Comparison of ENCODE assay signal across 13 cellular contexts in genomic region chr3:71978150-71978721, GRCh38.
DNase-seq lines count a peak whose midpoint lies in the region; ATAC-seq, FAIRE-seq and TF ChIP-seq lines count a peak whose summit lies in the region.
"Had no signal": no experiment of that assay in that cellular context is flagged by ENCODE, and none has a peak within 500 bp of the region (broad histone marks: within the 10 kb centered on the region; RNA-seq: fewer than 3 reads in every experiment).

No MANE protein-coding gene starts in this region.

- peak overlapping the region; percentile 28; the same call in 1 of the 2 replicates for H2AFZ ChIP-seq in GM12878 (ENCODE audit: control insufficient read depth, low read depth, low read length)

- peaks cover 39% of the 10 kb centered on the region for H3K4me1 ChIP-seq in GM12878 (ENCODE audit: control insufficient read depth, insufficient read depth, low read length)
- peaks cover 0 to 5% (median 0%) of the 10 kb centered on the region in 6 donors for H3K4me1 ChIP-seq in spleen
- H3K4me1 ChIP-seq: tibial artery had no signal

- peak; percentile 52 to 59; a peak in 2 of 4 replicates for TF ChIP-seq EP300 in GM12878 (IDR thresholded peaks at IDR 0.05; ENCODE audit: borderline replicate concordance in 1 of 2, control insufficient read depth in 1 of 2, low read depth in 2 of 2, low read length in 2 of 2)

- H3K9me3 Mint-ChIP-seq in MCF 10A (ENCODE audit: unreplicated experiment) = no peaks in the 10 kb centered on the region

- CTCF ChIA-PET in GM12878 (lab: Yijun Ruan, JAX) (interaction anchor here (0.7 to 3.0 kb wide), 11 partner anchors 9 to 843 kb away, joined by 3 to 9 read pairs (median 5); no protein-coding TSS in a partner anchor), MCF 10A (lab: Yijun Ruan, JAX) (interaction anchor here (0.6 to 1.6 kb wide), 6 partner anchors 13 to 844 kb away, joined by 3 to 7 read pairs (median 4); no protein-coding TSS in a partner anchor)

- peaks cover 2% of the 10 kb centered on the region; the same call in 2 of the 3 replicates for H3K9me3 ChIP-seq in GM12878 (replicated peaks; ENCODE audit: control insufficient read depth, insufficient read depth, low read length)
- no peaks in the 10 kb centered on the region for H3K9me3 ChIP-seq in spleen

- no peak overlapping the region for H3K4me3 Mint-ChIP-seq in MCF 10A (ENCODE audit: unreplicated experiment)
- H3K4me3 Mint-ChIP-seq: immature natural killer cell had no signal

- SMC1A ChIA-PET in GM12878 (lab: Charles Lee; ENCODE audit: uncharacterized antibody, unreplicated experiment) = interaction anchor here (0.6 to 7.5 kb wide), 25 partner anchors 8 to 852 kb away, joined by 3 to 58 read pairs (median 4); no protein-coding TSS in a partner anchor

- TF ChIP-seq CTCF in GM20000 (IDR thresholded peaks at IDR 0.05; ENCODE audit: extremely low read depth, missing control alignments) = no peak
- no peak for TF ChIP-seq CTCF in GM12878 (IDR thresholded peaks at IDR 0.05 in 2 of 3, conservative IDR thresholded peaks at IDR 0.05 in 1 of 3; ENCODE audit: control insufficient read depth in 2 of 3, extremely low read depth in 1 of 3, insufficient read depth in 1 of 3, low read depth in 3 of 3, low read length in 3 of 3)
- TF ChIP-seq CTCF in MCF 10A (IDR thresholded peaks at IDR 0.05; ENCODE audit: unreplicated experiment) = no peak
- no peak for TF ChIP-seq CTCF in spleen (IDR thresholded peaks at IDR 0.05 in 8 of 11, conservative IDR thresholded peaks at IDR 0.05 in 3 of 11)

- H3K9ac ChIP-seq in GM12878 (ENCODE audit: control insufficient read depth, insufficient read depth, low read length) = peak overlapping the region; percentile 44; the same call in 1 of the 2 replicates

- peak overlapping the region; percentile 78 for H3K27ac ChIP-seq in GM12878 (ENCODE audit: control insufficient read depth, insufficient read depth)
- H3K27ac ChIP-seq in spleen = peak overlapping the region in 1 of 8 donors; percentile 0
- H3K27ac ChIP-seq: tibial artery had no signal

- no TSS peak for BruUV-seq in GM12878 (replicated peaks; lab: Mats Ljungman, UMichigan)
- BruUV-seq in MCF 10A (replicated peaks; lab: Mats Ljungman, UMichigan) = no TSS peak

- 0% methylated on average over 7 of the region's 7 CpGs for WGBS in GM12878 (ENCODE audit: insufficient coverage, insufficient replicate concordance, low lambda C conversion rate, missing lambda C conversion rate)
- WGBS in spleen, 5 donors = 65 to 76% (median 72%) methylated on average over 7 of the region's 7 CpGs

- peak overlapping the region; percentile 40; the same call in 1 of the 2 replicates for H3K4me3 ChIP-seq in GM12878
- H3K4me3 ChIP-seq in spleen = no peak overlapping the region
- H3K4me3 ChIP-seq: tibial artery had no signal

- intact Hi-C loops in GM12878 (cut with micrococcal nuclease; ENCODE audit: unreplicated experiment) = loop anchor here (2.0 kb wide), 1 partner anchor 123 kb away; no protein-coding TSS in a partner anchor
- intact Hi-C loops in MCF 10A (cut with micrococcal nuclease) = loop anchor here (5.0 kb wide), 1 partner anchor 844 kb away; no protein-coding TSS in a partner anchor
- intact Hi-C loops in spleen (cut with DNase I; ENCODE audit: low total_unique reads) = no loop called here

- POLR2A ChIA-PET in GM12878 (lab: Charles Lee) (interaction anchor here (0.6 to 2.6 kb wide), 5 partner anchors 11 to 785 kb away, joined by 3 to 10 read pairs (median 4); no protein-coding TSS in a partner anchor), MCF 10A (lab: Yijun Ruan, JAX) (interaction anchor here (0.6 kb wide), 1 partner anchor 838 kb away, joined by 3 read pairs; no protein-coding TSS in a partner anchor)

- peaks cover 2% of the 10 kb centered on the region for H3K79me2 ChIP-seq in GM12878 (ENCODE audit: control insufficient read depth, insufficient read depth, low read length)

- FAIRE-seq in GM12878 (lab: Jason Lieb, UNC) = peak; percentile 80
- FAIRE-seq: A204.1 had no signal

- in situ Hi-C loops in GM12878 (cut with MboI) = no loop called here

- DNase-seq in NCI-H82 (lab: John Stamatoyannopoulos, UW) (peak; percentile 20), NCI-H82 treated with DMSO at 0.1 percent for 48 hours (lab: John Stamatoyannopoulos, UW; ENCODE audit: unreplicated experiment) (no peak), GM20000 (ENCODE audit: low spot score) (peak; percentile 52), GM12878 (ENCODE audit: low read depth, low spot score) (peak; percentile 81), MCF 10A (ENCODE audit: unreplicated experiment) (no peak), spleen (no peak), HT-29 (ENCODE audit: low spot score) (no peak)
- DNase-seq: HCEC 1CT, immature natural killer cell, NCI-H446 treated with DMSO at 0.1 percent for 48 hours, tibial artery had no signal

- H3K27me3 ChIP-seq in GM12878 (replicated peaks in 1 of 2; ENCODE audit: control insufficient read depth in 2 of 2, insufficient read depth in 2 of 2, low read length in 1 of 2) (no peaks in the 10 kb centered on the region), spleen (replicated peaks in 1 of 7) (peaks cover 0 to 4% (median 0%) of the 10 kb centered on the region in 7 donors)

- RAD21 ChIA-PET in GM12878 (lab: Charles Lee; ENCODE audit: unreplicated experiment) = interaction anchor here (0.7 to 3.1 kb wide), 14 partner anchors 8 to 710 kb away, joined by 3 to 17 read pairs (median 4); no protein-coding TSS in a partner anchor

- ATAC-seq in HG03135 (IDR thresholded peaks at IDR 0.05; ENCODE audit: unreplicated experiment) (peak; percentile 78), GM12878 (peak; percentile 90)

- H3K27ac Mint-ChIP-seq in MCF 10A (ENCODE audit: low read depth, unreplicated experiment) = no peak overlapping the region
- H3K27ac Mint-ChIP-seq: immature natural killer cell had no signal

- no peaks in the 10 kb centered on the region for H4K20me1 ChIP-seq in GM12878 (ENCODE audit: control insufficient read depth, insufficient read depth)

- H3K4me1 Mint-ChIP-seq in MCF 10A (ENCODE audit: insufficient read depth, unreplicated experiment) = peaks cover 20% of the 10 kb centered on the region
- H3K4me1 Mint-ChIP-seq: immature natural killer cell had no signal

- 0 out of 2 replicates have a peak, but pooled peaks have one; percentile 12 for TF ChIP-seq RAD21 in GM12878 (IDR thresholded peaks at IDR 0.05; ENCODE audit: insufficient read depth, low read depth, low read length)

- peaks cover 63% of the 10 kb centered on the region for H3K27me3 Mint-ChIP-seq in MCF 10A (ENCODE audit: insufficient read depth, unreplicated experiment)

- H3K36me3 ChIP-seq in GM12878 (ENCODE audit: control insufficient read depth in 2 of 2, insufficient read depth in 2 of 2, low read length in 1 of 2) (no peaks in the 10 kb centered on the region), spleen (no peaks in the 10 kb centered on the region)
- H3K36me3 ChIP-seq: tibial artery had no signal

- no peak for TF ChIP-seq POLR2A in GM12878 (IDR thresholded peaks at IDR 0.05; ENCODE audit: low read depth, low read length)
- TF ChIP-seq POLR2A in spleen (IDR thresholded peaks at IDR 0.05) = no peak

- H3K36me3 Mint-ChIP-seq in MCF 10A (ENCODE audit: insufficient read depth, unreplicated experiment) = no peaks in the 10 kb centered on the region
- H3K36me3 Mint-ChIP-seq: immature natural killer cell had no signal

- peak overlapping the region; percentile 89 for H3K4me2 ChIP-seq in GM12878 (ENCODE audit: control insufficient read depth, insufficient read depth)

TF ChIP-seq in GM12878, 131 proteins besides CTCF, POLR2A, EP300 and RAD21 (continues in another document):
- TF ChIP-seq CBX5 (IDR thresholded peaks at IDR 0.05; ENCODE audit: low read depth) (peak; percentile 26; the same call in 1 of the 2 replicates), NFIC (IDR thresholded peaks at IDR 0.05; ENCODE audit: low read depth, low read length) (peak; percentile 91), PML (IDR thresholded peaks at IDR 0.05; ENCODE audit: low read length) (peak; percentile 21; the same call in 1 of the 2 replicates), IKZF1 (conservative IDR thresholded peaks at IDR 0.05) (peak; percentile 73), DPF2 (IDR thresholded peaks at IDR 0.05) (peak; percentile 67; the same call in 1 of the 2 replicates), BCL11A (IDR thresholded peaks at IDR 0.05; ENCODE audit: low read depth, low read length) (peak; percentile 61; the same call in 1 of the 2 replicates), SPI1 (IDR thresholded peaks at IDR 0.05; ENCODE audit: borderline replicate concordance, insufficient read depth, low read depth, low read length) (no peak)
- TF ChIP-seq, protein P1, sequence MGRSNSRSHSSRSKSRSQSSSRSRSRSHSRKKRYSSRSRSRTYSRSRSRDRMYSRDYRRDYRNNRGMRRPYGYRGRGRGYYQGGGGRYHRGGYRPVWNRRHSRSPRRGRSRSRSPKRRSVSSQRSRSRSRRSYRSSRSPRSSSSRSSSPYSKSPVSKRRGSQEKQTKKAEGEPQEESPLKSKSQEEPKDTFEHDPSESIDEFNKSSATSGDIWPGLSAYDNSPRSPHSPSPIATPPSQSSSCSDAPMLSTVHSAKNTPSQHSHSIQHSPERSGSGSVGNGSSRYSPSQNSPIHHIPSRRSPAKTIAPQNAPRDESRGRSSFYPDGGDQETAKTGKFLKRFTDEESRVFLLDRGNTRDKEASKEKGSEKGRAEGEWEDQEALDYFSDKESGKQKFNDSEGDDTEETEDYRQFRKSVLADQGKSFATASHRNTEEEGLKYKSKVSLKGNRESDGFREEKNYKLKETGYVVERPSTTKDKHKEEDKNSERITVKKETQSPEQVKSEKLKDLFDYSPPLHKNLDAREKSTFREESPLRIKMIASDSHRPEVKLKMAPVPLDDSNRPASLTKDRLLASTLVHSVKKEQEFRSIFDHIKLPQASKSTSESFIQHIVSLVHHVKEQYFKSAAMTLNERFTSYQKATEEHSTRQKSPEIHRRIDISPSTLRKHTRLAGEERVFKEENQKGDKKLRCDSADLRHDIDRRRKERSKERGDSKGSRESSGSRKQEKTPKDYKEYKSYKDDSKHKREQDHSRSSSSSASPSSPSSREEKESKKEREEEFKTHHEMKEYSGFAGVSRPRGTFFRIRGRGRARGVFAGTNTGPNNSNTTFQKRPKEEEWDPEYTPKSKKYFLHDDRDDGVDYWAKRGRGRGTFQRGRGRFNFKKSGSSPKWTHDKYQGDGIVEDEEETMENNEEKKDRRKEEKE (IDR thresholded peaks at IDR 0.05) = no peak
- TF ChIP-seq, protein P2, sequence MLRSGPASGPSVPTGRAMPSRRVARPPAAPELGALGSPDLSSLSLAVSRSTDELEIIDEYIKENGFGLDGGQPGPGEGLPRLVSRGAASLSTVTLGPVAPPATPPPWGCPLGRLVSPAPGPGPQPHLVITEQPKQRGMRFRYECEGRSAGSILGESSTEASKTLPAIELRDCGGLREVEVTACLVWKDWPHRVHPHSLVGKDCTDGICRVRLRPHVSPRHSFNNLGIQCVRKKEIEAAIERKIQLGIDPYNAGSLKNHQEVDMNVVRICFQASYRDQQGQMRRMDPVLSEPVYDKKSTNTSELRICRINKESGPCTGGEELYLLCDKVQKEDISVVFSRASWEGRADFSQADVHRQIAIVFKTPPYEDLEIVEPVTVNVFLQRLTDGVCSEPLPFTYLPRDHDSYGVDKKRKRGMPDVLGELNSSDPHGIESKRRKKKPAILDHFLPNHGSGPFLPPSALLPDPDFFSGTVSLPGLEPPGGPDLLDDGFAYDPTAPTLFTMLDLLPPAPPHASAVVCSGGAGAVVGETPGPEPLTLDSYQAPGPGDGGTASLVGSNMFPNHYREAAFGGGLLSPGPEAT (IDR thresholded peaks at IDR 0.05; ENCODE audit: low read depth) = peak; percentile 65; the same call in 1 of the 2 replicates

Comparison
In these comparisons a context has a peak if more than half of its experiments do, and no peak if none do; other contexts are left out.
1. DNase-seq: peak in NCI-H82 (single experiment), GM20000 (single experiment) and GM12878 (single experiment); none in NCI-H82 treated with DMSO at 0.1 percent for 48 hours (single experiment), MCF 10A (single experiment), spleen (single experiment) and HT-29 (single experiment).